8 cellular contexts compared by ENCODE assay signal in the genomic region with DNA sequence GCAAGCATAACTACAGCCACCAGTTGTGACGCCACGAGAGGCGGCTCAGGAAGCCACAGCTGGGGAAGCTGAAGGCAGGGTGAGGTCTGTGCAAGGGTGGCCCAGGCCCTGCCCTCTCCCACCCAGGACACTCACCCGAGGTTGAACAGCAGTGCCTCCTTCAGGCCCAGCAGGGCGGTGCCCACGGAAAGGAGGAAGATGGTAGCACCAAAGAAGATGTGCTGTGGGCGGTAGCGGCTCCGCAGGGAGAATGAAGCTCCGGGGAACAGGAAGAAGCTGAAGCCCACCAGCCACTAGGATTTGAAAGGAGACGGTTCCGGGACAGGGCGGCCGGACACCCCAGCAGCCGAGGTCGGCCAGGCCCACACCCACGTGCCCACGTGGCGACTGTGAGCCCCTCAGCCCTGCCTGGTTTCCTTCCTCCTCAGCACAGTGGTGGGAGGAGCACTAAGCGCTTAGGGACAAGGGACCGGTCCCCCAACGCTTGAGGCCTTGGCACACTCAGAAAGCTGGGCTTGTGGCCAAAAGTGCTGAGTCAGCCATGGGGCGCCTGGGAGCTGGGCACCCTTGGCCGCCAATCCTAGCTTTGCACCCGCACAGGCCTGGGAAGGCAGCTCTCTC. TPM values are rescaled to one million over a fixed set of nuclear protein-coding genes. Genes with fewer than 3 reads are reported as not detected.
DNase-seq lines count a peak whose midpoint lies in the region; ATAC-seq, FAIRE-seq and TF ChIP-seq lines count a peak whose summit lies in the region.

No MANE protein-coding gene starts in this region.

- peak; percentile 60 for ATAC-seq in DND-41 (ENCODE audit: insufficient read depth, low read depth)
- ATAC-seq in HG02642 (IDR thresholded peaks at IDR 0.05; ENCODE audit: poor library complexity, unreplicated experiment): no peak

- H3K4me1 Mint-ChIP-seq in astrocyte (ENCODE audit: low read depth, unreplicated experiment): peaks cover 15% of the 10 kb centered on the region

- no peak for FAIRE-seq in astrocyte (lab: Jason Lieb, UNC)

- H3K36me3 ChIP-seq in DND-41 (ENCODE audit: insufficient read depth, low read length) (no peaks in the 10 kb centered on the region), astrocyte (ENCODE audit: insufficient read depth, low read length) (no peaks in the 10 kb centered on the region)

- H3K9me3 ChIP-seq in DND-41 (ENCODE audit: insufficient read depth, low read length, severe bottlenecking) (no peaks in the 10 kb centered on the region), astrocyte (ENCODE audit: insufficient read depth, low read depth, low read length) (no peaks in the 10 kb centered on the region)

- TF ChIP-seq CTCF in DND-41 (IDR thresholded peaks at IDR 0.05; ENCODE audit: borderline replicate concordance, extremely low read depth, low read length, poor library complexity, severe bottlenecking) (peak; percentile 68), astrocyte (IDR thresholded peaks at IDR 0.05; ENCODE audit: insufficient read depth, low read depth, low read length) (no peak)

- H3K27ac ChIP-seq in DND-41 (ENCODE audit: low read length) (peak overlapping the region; percentile 45; the same call in 1 of the 2 replicates), astrocyte (ENCODE audit: low read depth, low read length) (no peak overlapping the region), substantia nigra (ENCODE audit: low read depth, low read length, poor library complexity, severe bottlenecking) (no peak overlapping the region)

- peaks cover 46% of the 10 kb centered on the region for H3K4me1 ChIP-seq in DND-41 (ENCODE audit: insufficient read depth, low read length)
- H3K4me1 ChIP-seq in astrocyte (ENCODE audit: insufficient read depth, low read length): peaks cover 33% of the 10 kb centered on the region

- H3K4me2 ChIP-seq in DND-41 (ENCODE audit: insufficient read depth, low read length) (peak overlapping the region; percentile 36; the same call in 1 of the 2 replicates), astrocyte (ENCODE audit: low read length) (no peak overlapping the region)

- H3K4me3 ChIP-seq in DND-41 (ENCODE audit: low read depth in 1 of 2, low read length in 2 of 2) (no peak overlapping the region), astrocyte (ENCODE audit: insufficient read depth, low read depth, low read length) (no peak overlapping the region)

- no peak overlapping the region for H3K4me3 Mint-ChIP-seq in astrocyte (ENCODE audit: unreplicated experiment)

- H3K27me3 Mint-ChIP-seq in astrocyte (ENCODE audit: low read depth, unreplicated experiment): no peaks in the 10 kb centered on the region

- H2AFZ ChIP-seq in DND-41 (ENCODE audit: low read depth, low read length) (no peak overlapping the region), astrocyte (ENCODE audit: low read depth, low read length) (no peak overlapping the region)

- H3K79me2 ChIP-seq in DND-41 (ENCODE audit: insufficient read depth, low read length) (no peaks in the 10 kb centered on the region), astrocyte (ENCODE audit: insufficient read depth, low read length) (no peaks in the 10 kb centered on the region)

- H3K9me3 Mint-ChIP-seq in astrocyte (ENCODE audit: unreplicated experiment): no peaks in the 10 kb centered on the region

- no peak overlapping the region for H3K9ac ChIP-seq in DND-41 (ENCODE audit: low read depth, low read length)
- H3K9ac ChIP-seq in astrocyte (ENCODE audit: low read length): no peak overlapping the region

- no peaks in the 10 kb centered on the region for H3K36me3 Mint-ChIP-seq in astrocyte (ENCODE audit: low read depth, unreplicated experiment)

- no peak overlapping the region for H3K27ac Mint-ChIP-seq in astrocyte (ENCODE audit: unreplicated experiment)

- DNase-seq in DND-41 (peak; percentile 81), NCI-H2029 treated with DMSO at 0.1 percent for 48 hours (lab: John Stamatoyannopoulos, UW) (peak; percentile 41), astrocyte (ENCODE audit: low read depth) (peak; percentile 27), hippocampal formation (lab: John Stamatoyannopoulos, UW) (peak; percentile 16 to 63), substantia nigra (lab: John Stamatoyannopoulos, UW) (peak in 40 of 49 donors; percentile 6 to 89 (median 61)), ecto neural progenitor cell (ENCODE audit: low spot score) (no peak), COLO668 (lab: John Stamatoyannopoulos, UW; ENCODE audit: unreplicated experiment) (no peak)

- no peaks in the 10 kb centered on the region for H3K27me3 ChIP-seq in DND-41 (ENCODE audit: insufficient read depth, low read length, poor library complexity)
- no peaks in the 10 kb centered on the region for H3K27me3 ChIP-seq in astrocyte (ENCODE audit: insufficient read depth, low read length)

- H4K20me1 ChIP-seq in DND-41 (ENCODE audit: insufficient read depth, low read length): no peaks in the 10 kb centered on the region
- H4K20me1 ChIP-seq in astrocyte (ENCODE audit: insufficient read depth, low read length): peaks cover 7% of the 10 kb centered on the region

RNA-seq across cellular contexts. Expression of a gene that starts 11.0 kb away (rescaled TPM):
- total RNA-seq in astrocyte: 8.1 and 8.3 TPM in 2 replicates

RNA-seq across cellular contexts. Expression of a gene that starts 41.8 kb away (rescaled TPM):
- total RNA-seq in astrocyte: 0.87 and 1.0 TPM in 2 replicates

Comparison
In these comparisons a context has a peak if more than half of its experiments do, and no peak if none do; other contexts are left out.
1. DNase-seq: peak in DND-41 (single experiment), NCI-H2029 treated with DMSO at 0.1 percent for 48 hours (single experiment), astrocyte (single experiment), hippocampal formation (2 of 2) and substantia nigra (40 of 49); none in ecto neural progenitor cell (single experiment) and COLO668 (single experiment).